Comparison of ENCODE assay signal across 1 cellular context in genomic region chr11:58629857-58630256, GRCh38.
TF ChIP-seq lines count a peak whose summit lies in the region.

No MANE protein-coding gene starts in this region.

TF ChIP-seq in K562, 482 proteins besides CTCF, POLR2A, EP300 and RAD21:
- TF ChIP-seq SNRNP70 (optimal IDR thresholded peaks at IDR 0.05; ENCODE audit: low read depth, low read length) (no peak), MAFF (IDR thresholded peaks at IDR 0.05; ENCODE audit: low read length) (no peak), POLR3G (IDR thresholded peaks at IDR 0.05; ENCODE audit: extremely low read depth, insufficient read length, insufficient replicate concordance) (no peak), ZNF77 (CRISPR knock-in tag; IDR thresholded peaks at IDR 0.05) (no peak), HDAC2 (IDR thresholded peaks at IDR 0.05) (no peak), NKRF (IDR thresholded peaks at IDR 0.05; ENCODE audit: borderline replicate concordance) (no peak), ZBTB49 (CRISPR knock-in tag; IDR thresholded peaks at IDR 0.05; ENCODE audit: borderline replicate concordance) (no peak), JUN (IDR thresholded peaks at IDR 0.05; ENCODE audit: borderline replicate concordance, low read depth, low read length) (no peak), JUN (CRISPR knock-in tag; IDR thresholded peaks at IDR 0.05; ENCODE audit: borderline replicate concordance) (no peak), SRSF9 (IDR thresholded peaks at IDR 0.05; ENCODE audit: borderline replicate concordance, low read depth, low read length) (no peak), MTA1 (IDR thresholded peaks at IDR 0.05; ENCODE audit: borderline replicate concordance) (no peak), RNF219 (CRISPR knock-in tag; IDR thresholded peaks at IDR 0.05) (no peak), RAD51 (IDR thresholded peaks at IDR 0.05; ENCODE audit: borderline replicate concordance, low read depth) (no peak), GATA2 (CRISPR knock-in tag; IDR thresholded peaks at IDR 0.05) (no peak), POLR2B (IDR thresholded peaks at IDR 0.05; ENCODE audit: low read depth, partially characterized antibody) (peak; percentile 25), NCOA4 (IDR thresholded peaks at IDR 0.05; ENCODE audit: partially characterized antibody) (no peak), BCL6 (CRISPR knock-in tag; IDR thresholded peaks at IDR 0.05) (no peak), CREB1 (IDR thresholded peaks at IDR 0.05) (no peak), CREB1 (CRISPR knock-in tag; IDR thresholded peaks at IDR 0.05) (no peak), PURB (CRISPR knock-in tag; IDR thresholded peaks at IDR 0.05; ENCODE audit: low read depth) (no peak), MEF2A (IDR thresholded peaks at IDR 0.05; ENCODE audit: control insufficient read depth, low read depth, low read length) (no peak), KLF6 (CRISPR knock-in tag; IDR thresholded peaks at IDR 0.05; ENCODE audit: borderline replicate concordance) (no peak), CCAR2 (IDR thresholded peaks at IDR 0.05; ENCODE audit: low read depth, low read length) (no peak), SMC3 (conservative IDR thresholded peaks at IDR 0.05; ENCODE audit: insufficient read depth, low read depth, low read length) (peak; percentile 51; the same call in 1 of the 2 replicates), RCOR1 (IDR thresholded peaks at IDR 0.05; ENCODE audit: borderline replicate concordance in 1 of 2, low read depth in 2 of 2, low read length in 2 of 2) (peak in 1 of 2 experiments; percentile 44; a peak in 1 of 4 replicates), ZNF696 (CRISPR knock-in tag; conservative IDR thresholded peaks at IDR 0.05) (no peak)
- TF ChIP-seq, protein P1, sequence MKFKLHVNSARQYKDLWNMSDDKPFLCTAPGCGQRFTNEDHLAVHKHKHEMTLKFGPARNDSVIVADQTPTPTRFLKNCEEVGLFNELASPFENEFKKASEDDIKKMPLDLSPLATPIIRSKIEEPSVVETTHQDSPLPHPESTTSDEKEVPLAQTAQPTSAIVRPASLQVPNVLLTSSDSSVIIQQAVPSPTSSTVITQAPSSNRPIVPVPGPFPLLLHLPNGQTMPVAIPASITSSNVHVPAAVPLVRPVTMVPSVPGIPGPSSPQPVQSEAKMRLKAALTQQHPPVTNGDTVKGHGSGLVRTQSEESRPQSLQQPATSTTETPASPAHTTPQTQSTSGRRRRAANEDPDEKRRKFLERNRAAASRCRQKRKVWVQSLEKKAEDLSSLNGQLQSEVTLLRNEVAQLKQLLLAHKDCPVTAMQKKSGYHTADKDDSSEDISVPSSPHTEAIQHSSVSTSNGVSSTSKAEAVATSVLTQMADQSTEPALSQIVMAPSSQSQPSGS (CRISPR knock-in tag; IDR thresholded peaks at IDR 0.05): no peak
